In genomic region chr17:40535924-40536717, GRCh38 we compare ENCODE assay signal across 9 cellular contexts. TPM values are rescaled to one million over a fixed set of nuclear protein-coding genes. Genes with fewer than 3 reads are reported as not detected.
DNase-seq lines count a peak whose midpoint lies in the region; ATAC-seq and FAIRE-seq lines count a peak whose summit lies in the region.
"Had no signal": no experiment of that assay in that cellular context is flagged by ENCODE, and none has a peak within 500 bp of the region (broad histone marks: within the 10 kb centered on the region; RNA-seq: fewer than 3 reads in every experiment).

No MANE protein-coding gene starts in this region.

- H3K79me2 ChIP-seq in GM23248 (ENCODE audit: insufficient read depth), result no peaks in the 10 kb centered on the region

- in situ Hi-C loops in GM23248 (cut with MboI), result loop anchor here (10.0 kb wide), 1 partner anchor 171 kb away; the partner anchor contains the start of gene GJD3

- DNase-seq in GM23248 (peak; percentile 53), adipocyte (ENCODE audit: low read depth) (no peak), right cardiac atrium (peak; percentile 79 to 83 (median 82)), NCI-H1092 (lab: John Stamatoyannopoulos, UW) (no peak), small intestine (no peak)

- H3K9me2 ChIP-seq in GM23248 (ENCODE audit: insufficient read depth), result no peaks in the 10 kb centered on the region

- peak overlapping the region; percentile 68 for H3K9ac ChIP-seq in GM23248
- H3K9ac ChIP-seq in adipocyte (ENCODE audit: low read length), result peak overlapping the region; percentile 75
- peak overlapping the region; percentile 18 for H3K9ac ChIP-seq in skeletal muscle satellite cell (ENCODE audit: low read depth, low read length)

- H3K4me1 ChIP-seq in GM23248 (ENCODE audit: insufficient read depth) (peaks cover 56% of the 10 kb centered on the region), adipocyte (ENCODE audit: control insufficient read depth, insufficient read depth, low read length) (peaks cover 58% of the 10 kb centered on the region), right cardiac atrium (ENCODE audit: control insufficient read depth, insufficient read depth, low read length) (peaks cover 33% of the 10 kb centered on the region), skeletal muscle satellite cell (ENCODE audit: control insufficient read depth, insufficient read depth, low read length) (peaks cover 48% of the 10 kb centered on the region), small intestine (ENCODE audit: control insufficient read depth in 2 of 2, insufficient read depth in 1 of 2, low read depth in 1 of 2, low read length in 1 of 2) (peaks cover 0 to 3% of the 10 kb centered on the region in 2 donors)

- no peaks in the 10 kb centered on the region for H3K27me3 ChIP-seq in GM23248 (replicated peaks; ENCODE audit: insufficient read depth)
- H3K27me3 ChIP-seq in adipocyte (replicated peaks; ENCODE audit: control insufficient read depth, insufficient read depth, low read length), result no peaks in the 10 kb centered on the region
- H3K27me3 ChIP-seq in right cardiac atrium (ENCODE audit: control insufficient read depth, insufficient read depth), result no peaks in the 10 kb centered on the region
- H3K27me3 ChIP-seq in skeletal muscle satellite cell (ENCODE audit: control insufficient read depth, insufficient read depth, low read length), result no peaks in the 10 kb centered on the region
- no peaks in the 10 kb centered on the region for H3K27me3 ChIP-seq in small intestine (ENCODE audit: control insufficient read depth in 2 of 2, insufficient read depth in 2 of 2, low read length in 2 of 2)

- H3K4me3 ChIP-seq in GM23248, result 0 out of 2 replicates have a peak overlapping the region, but pooled peaks have one; percentile 26
- H3K4me3 ChIP-seq in adipocyte (ENCODE audit: low read length), result peak overlapping the region; percentile 21
- H3K4me3 ChIP-seq in right cardiac atrium (ENCODE audit: low read length), result no peak overlapping the region
- no peak overlapping the region for H3K4me3 ChIP-seq in skeletal muscle satellite cell (ENCODE audit: low read length)
- no peak overlapping the region for H3K4me3 ChIP-seq in small intestine (ENCODE audit: low read depth in 1 of 2, low read length in 2 of 2)

- peak overlapping the region; percentile 31 for H2AFZ ChIP-seq in GM23248

- peaks cover 40% of the 10 kb centered on the region for H3F3A ChIP-seq in GM23248 (ENCODE audit: insufficient read depth)

- H3K9me3 ChIP-seq in GM23248 (ENCODE audit: low read depth), result no peaks in the 10 kb centered on the region
- H3K9me3 ChIP-seq in adipocyte (ENCODE audit: control insufficient read depth, low read length), result no peaks in the 10 kb centered on the region
- H3K9me3 ChIP-seq in right cardiac atrium (ENCODE audit: control insufficient read depth, low read length), result no peaks in the 10 kb centered on the region
- H3K9me3 ChIP-seq in skeletal muscle satellite cell (replicated peaks; ENCODE audit: low read length), result no peaks in the 10 kb centered on the region
- H3K9me3 ChIP-seq in small intestine (ENCODE audit: control insufficient read depth, low read depth), result no peaks in the 10 kb centered on the region
- H3K9me3 ChIP-seq: neutrophil had no signal

- no peak for FAIRE-seq in small intestine (lab: Jason Lieb, UNC)

- H3K36me3 ChIP-seq in GM23248 (ENCODE audit: low read depth) (no peaks in the 10 kb centered on the region), adipocyte (ENCODE audit: control insufficient read depth, insufficient read depth, low read length, severe bottlenecking) (no peaks in the 10 kb centered on the region), skeletal muscle satellite cell (ENCODE audit: insufficient read depth, low read length) (no peaks in the 10 kb centered on the region), small intestine (ENCODE audit: control insufficient read depth in 2 of 2, insufficient read depth in 2 of 2, low read length in 2 of 2) (no peaks in the 10 kb centered on the region)
- H3K36me3 ChIP-seq: neutrophil had no signal

- H3K4me2 ChIP-seq in GM23248 (ENCODE audit: unreplicated experiment), result peak overlapping the region; percentile 51
- no peak overlapping the region for H3K4me2 ChIP-seq in skeletal muscle satellite cell (ENCODE audit: low read length)

- ATAC-seq in right cardiac atrium, result peak; percentile 47 to 74
- ATAC-seq in GM18909 (IDR thresholded peaks at IDR 0.05; ENCODE audit: poor library complexity, unreplicated experiment), result no peak
- ATAC-seq in activated CD4-positive, CD25-positive, alpha-beta regulatory T cell treated with anti-CD3 and anti-CD28 coated beads, Interleukin-2, amount 50 U/mL, for 24 hours, result no peak

- intact Hi-C loops in right cardiac atrium (cut with DNase I), result loop anchor here (2.0 to 10.0 kb wide), 8 partner anchors 21 to 231 kb away; partner anchors contain the start of genes RARA (in 2 of the 4), GJD3 (in 1 of the 4) and IGFBP4 (in 1 of the 4)

- 35 to 47% methylated on average over 12 of the region's 12 CpGs for WGBS in GM23248 (ENCODE audit: low coverage in 1 of 2, low lambda C conversion rate in 2 of 2, missing lambda C conversion rate in 2 of 2), 2 experiments
- 25% methylated on average over 12 of the region's 12 CpGs for WGBS in right cardiac atrium
- WGBS in small intestine, 3 donors, result 57 to 66% (median 59%) methylated on average over 12 of the region's 12 CpGs

- peak overlapping the region; percentile 59 for H3K27ac ChIP-seq in GM23248
- H3K27ac ChIP-seq in right cardiac atrium (ENCODE audit: low read length), result peak overlapping the region; percentile 73
- peak overlapping the region in 1 of 2 donors; percentile 42 for H3K27ac ChIP-seq in small intestine (ENCODE audit: low read depth in 1 of 2, low read length in 1 of 2)
- H3K27ac ChIP-seq: neutrophil had no signal

- H4K20me1 ChIP-seq in GM23248 (ENCODE audit: insufficient read depth), result no peaks in the 10 kb centered on the region

RNA-seq across cellular contexts. Expression of gene CCR7, which starts 29.2 kb away (rescaled TPM):
- not detected in 2 replicates for total RNA-seq in GM23248 (2014; rRNA removed; shearing (Covaris generic))
- polyA plus RNA-seq in GM23248 (2016; fragmentation: Nextera tagmentation; extraction: Ambion mirVana) (0.68 and 1.2 TPM in 2 replicates), right cardiac atrium (0.11 TPM), small intestine (1 to 10 TPM in 1 of 3 donors, not detected in 2; 1.7 TPM)
- under 1 TPM in 2 of 4 donors, not detected in 2; 0.19 to 0.20 TPM for total RNA-seq in right cardiac atrium
- total RNA-seq in skeletal muscle satellite cell (2012; rRNA removed), result 0.25 and 0.66 TPM in 2 replicates

RNA-seq across cellular contexts. Expression of gene TNS4, which starts 34.7 kb away (rescaled TPM):
- not detected in 2 replicates for total RNA-seq in GM23248 (2014; rRNA removed; shearing (Covaris generic))
- 0.20 and 0.44 TPM in 2 replicates for polyA plus RNA-seq in GM23248 (2016; fragmentation: Nextera tagmentation; extraction: Ambion mirVana)
- under 1 TPM in 1 of 4 donors, not detected in 3; 0.14 TPM for total RNA-seq in right cardiac atrium
- not detected for polyA plus RNA-seq in right cardiac atrium
- total RNA-seq in skeletal muscle satellite cell (2012; rRNA removed), result under 0.01 and 0.22 TPM in 2 replicates
- 1 to 10 TPM in 1 of 3 donors, not detected in 2; 3.0 TPM for polyA plus RNA-seq in small intestine

Comparison
In these comparisons a context has a peak if more than half of its experiments do, and no peak if none do; other contexts are left out.
1. DNase-seq: peak in GM23248 (single experiment) and right cardiac atrium (3 of 3); none in adipocyte (single experiment), NCI-H1092 (single experiment) and small intestine (single experiment).
2. H3K4me3 ChIP-seq: peak in GM23248 (single experiment) and adipocyte (single experiment); none in right cardiac atrium (single experiment), skeletal muscle satellite cell (single experiment) and small intestine (0 of 2).
3. H3K9ac ChIP-seq: peak in every context shown above with its lines; median percentile 75 in adipocyte; 68 in GM23248; 18 in skeletal muscle satellite cell.
4. ATAC-seq: peak in right cardiac atrium (2 of 2); none in GM18909 (single experiment) and activated CD4-positive, CD25-positive, alpha-beta regulatory T cell treated with anti-CD3 and anti-CD28 coated beads, Interleukin-2, amount 50 U/mL, for 24 hours (0 of 2).